In genomic region chr5:1734271-1734907, GRCh38 we compare ENCODE assay signal across 25 cellular contexts.
DNase-seq lines count a peak whose midpoint lies in the region; ATAC-seq and TF ChIP-seq lines count a peak whose summit lies in the region.
"Had no signal": no experiment of that assay in that cellular context is flagged by ENCODE, and none has a peak within 500 bp of the region (broad histone marks: within the 10 kb centered on the region; RNA-seq: fewer than 3 reads in every experiment).

No MANE protein-coding gene starts in this region.

- H3K4me2 ChIP-seq in H9 (ENCODE audit: insufficient read depth, insufficient read length, low read length), result no peak overlapping the region
- H3K4me2 ChIP-seq: BLaER1 treated with 17β-estradiol and CSF1 and Interleukin-3, amounts not matched to agents 10 nM and 100 nM had no signal

- H3K4me3 ChIP-seq in lung (no peak overlapping the region), upper lobe of right lung (no peak overlapping the region)
- H3K4me3 ChIP-seq: BLaER1 treated with 17β-estradiol and CSF1 and Interleukin-3, amounts not matched to agents 10 nM and 100 nM; body of pancreas; left ventricle myocardium inferior; skin epidermis had no signal

- H3K23ac ChIP-seq in H9 (ENCODE audit: insufficient read length, low read depth, low read length), result no peak overlapping the region

- no peak overlapping the region for H2BK5ac ChIP-seq in H9 (ENCODE audit: insufficient read length, low read length)

- no peaks in the 10 kb centered on the region for H3K79me2 ChIP-seq in H9 (ENCODE audit: insufficient read depth, low read length)

- no peak overlapping the region for H4K5ac ChIP-seq in H9 (ENCODE audit: insufficient read length, low read depth, low read length)

- 81 to 86% methylated on average over 17 to 18 of the region's 18 CpGs for WGBS in lung, 2 donors
- WGBS in H9 (ENCODE audit: extremely low coverage, insufficient read length, low lambda C conversion rate), result no CpG with 5 or more reads among the region's 18 CpGs

- TF ChIP-seq CTCF in lung (IDR thresholded peaks at IDR 0.05; ENCODE audit: control extremely low read depth, extremely low read depth) (no peak), upper lobe of right lung (IDR thresholded peaks at IDR 0.05) (no peak), H9 (conservative IDR thresholded peaks at IDR 0.05) (no peak)

- no peaks in the 10 kb centered on the region for H3K79me1 ChIP-seq in H9 (ENCODE audit: insufficient read depth, low read depth, low read length, poor library complexity, severe bottlenecking)

- no peaks in the 10 kb centered on the region for H3K4me1 Mint-ChIP-seq in activated naive CD4-positive, alpha-beta T cell treated with anti-CD3 and anti-CD28 coated beads, Interleukin-2, amount 10 ng/mL, durations not matched to agents 7 days and 5 days
- peaks cover 3 to 6% of the 10 kb centered on the region in 2 experiments; a peak in 3 of 4 replicates for H3K4me1 Mint-ChIP-seq in H9
- H3K4me1 Mint-ChIP-seq: stimulated activated effector memory CD8-positive, alpha-beta T cell treated with anti-CD3 and anti-CD28 coated beads, Interleukin-12 subunit alpha, Interleukin-12 subunit beta, amount 100 ng/mL, for 72 hours; T-helper 17 cell had no signal

- H3T11ph ChIP-seq in H9 (ENCODE audit: low read length), result no peak overlapping the region

- H3K9me3 ChIP-seq in lung (ENCODE audit: control insufficient read depth in 2 of 2, insufficient read depth in 1 of 2, low read length in 1 of 2) (no peaks in the 10 kb centered on the region), upper lobe of right lung (no peaks in the 10 kb centered on the region), H9 (ENCODE audit: control insufficient read depth, low read depth, low read length) (no peaks in the 10 kb centered on the region)
- H3K9me3 ChIP-seq: body of pancreas had no signal

- no peak overlapping the region for H3K4ac ChIP-seq in H9 (ENCODE audit: low read depth, low read length)

- no peak overlapping the region for H3K18ac ChIP-seq in H9 (ENCODE audit: insufficient read length, low read depth, low read length)

- H3K36me3 ChIP-seq in lung (ENCODE audit: control insufficient read depth in 2 of 2, insufficient read depth in 2 of 2, low read length in 2 of 2) (no peaks in the 10 kb centered on the region), upper lobe of right lung (no peaks in the 10 kb centered on the region)
- H3K36me3 ChIP-seq: BLaER1 treated with 17β-estradiol and CSF1 and Interleukin-3, amounts not matched to agents 10 nM and 100 nM; left ventricle myocardium inferior had no signal

- no peak overlapping the region for H2BK120ac ChIP-seq in H9 (ENCODE audit: low read depth, low read length, poor library complexity, severe bottlenecking)

- no peaks in the 10 kb centered on the region for H3K4me1 ChIP-seq in lung (ENCODE audit: control insufficient read depth in 2 of 2, insufficient read depth in 2 of 2, low read length in 2 of 2)
- no peaks in the 10 kb centered on the region for H3K4me1 ChIP-seq in upper lobe of right lung
- no peaks in the 10 kb centered on the region for H3K4me1 ChIP-seq in H9 (ENCODE audit: insufficient read depth, low read length)
- H3K4me1 ChIP-seq: body of pancreas, Caco-2, foreskin keratinocyte, left ventricle myocardium inferior had no signal

- H4K20me1 ChIP-seq in H9 (ENCODE audit: control insufficient read depth, insufficient read depth, insufficient read length), result no peaks in the 10 kb centered on the region

- H3K14ac ChIP-seq in H9 (ENCODE audit: insufficient read depth, low read length), result no peak overlapping the region; the same call in 1 of the 2 replicates

- H3K27me3 ChIP-seq in lung (ENCODE audit: control insufficient read depth, insufficient read depth) (no peaks in the 10 kb centered on the region), upper lobe of right lung (peaks cover 14% of the 10 kb centered on the region), H9 (ENCODE audit: insufficient read depth, low read length) (no peaks in the 10 kb centered on the region)
- H3K27me3 ChIP-seq: BLaER1 treated with 17β-estradiol and CSF1 and Interleukin-3, amounts not matched to agents 10 nM and 100 nM; body of pancreas; foreskin keratinocyte had no signal

- no peak overlapping the region for H2AFZ ChIP-seq in H9 (ENCODE audit: low read length)

- H3K4me3 Mint-ChIP-seq in activated naive CD4-positive, alpha-beta T cell treated with anti-CD3 and anti-CD28 coated beads, Interleukin-2, amount 10 ng/mL, durations not matched to agents 7 days and 5 days, result no peak overlapping the region
- H3K4me3 Mint-ChIP-seq in H9, result no peak overlapping the region
- H3K4me3 Mint-ChIP-seq: stimulated activated effector memory CD8-positive, alpha-beta T cell treated with anti-CD3 and anti-CD28 coated beads, Interleukin-12 subunit alpha, Interleukin-12 subunit beta, amount 100 ng/mL, for 72 hours; T-helper 17 cell had no signal

- no peak overlapping the region for H3K56ac ChIP-seq in H9 (ENCODE audit: insufficient read length, low read depth, low read length)

- H4K8ac ChIP-seq in H9 (replicated peaks; ENCODE audit: insufficient read length, low read depth, low read length), result no peak overlapping the region

- intact Hi-C loops in upper lobe of right lung (cut with DNase I), result no loop called here

- H3K27ac ChIP-seq in lung (ENCODE audit: low read depth in 1 of 2, low read length in 1 of 2) (no peak overlapping the region), upper lobe of right lung (no peak overlapping the region), H9 (ENCODE audit: insufficient read length, low read depth, low read length) (no peak overlapping the region)
- H3K27ac ChIP-seq: BLaER1 treated with 17β-estradiol and CSF1 and Interleukin-3, amounts not matched to agents 10 nM and 100 nM; body of pancreas; foreskin keratinocyte; left ventricle myocardium inferior; skin epidermis had no signal

- H2BK15ac ChIP-seq in H9 (ENCODE audit: low read depth, low read length), result no peak overlapping the region

- H3K9me3 Mint-ChIP-seq in activated naive CD4-positive, alpha-beta T cell treated with anti-CD3 and anti-CD28 coated beads, Interleukin-2, amount 10 ng/mL, durations not matched to agents 7 days and 5 days, result no peaks in the 10 kb centered on the region
- H3K9me3 Mint-ChIP-seq in H9, result peaks cover 3 to 5% of the 10 kb centered on the region in 2 experiments
- H3K9me3 Mint-ChIP-seq: stimulated activated effector memory CD8-positive, alpha-beta T cell treated with anti-CD3 and anti-CD28 coated beads, Interleukin-12 subunit alpha, Interleukin-12 subunit beta, amount 100 ng/mL, for 72 hours had no signal

- peak; percentile 14 for DNase-seq in activated naive CD4-positive, alpha-beta T cell treated with anti-CD3 and anti-CD28 coated beads, Interleukin-2, amount 10 ng/mL, durations not matched to agents 7 days and 5 days
- DNase-seq in activated naive CD4-positive, alpha-beta T cell treated with anti-CD3 and anti-CD28 coated beads, Interleukin-2, amount 50 U/mL, for 16 hours, result no peak
- DNase-seq in RPMI8226, result peak; percentile 80
- peak; percentile 27 for DNase-seq in lung (ENCODE audit: low spot score)
- DNase-seq in upper lobe of right lung, result peak; percentile 57
- no peak for DNase-seq in hippocampal formation (lab: John Stamatoyannopoulos, UW)
- DNase-seq in H9, result no peak
- no peak for DNase-seq in NCI-H1436 treated with DMSO at 0.1 percent for 48 hours (lab: John Stamatoyannopoulos, UW)
- DNase-seq: activated CD4-positive, alpha-beta T cell treated with anti-CD3 and anti-CD28 coated beads for 48 hours; activated gamma-delta T cell treated with Interleukin-2 at 50 U/mL for 16 hours; body of pancreas; Caco-2; DND-41; effector memory CD4-positive, alpha-beta T cell; foreskin keratinocyte; Kasumi-1; left ventricle myocardium inferior; NCI-H1930; NCI-H2227 treated with DMSO at 0.1 percent for 48 hours; stimulated activated CD4-positive, alpha-beta T cell treated with anti-CD3 and anti-CD28 coated beads, Interleukin-2, amount 100 ng/mL, for 24 hours; T-helper 17 cell had no signal

- no peak for ATAC-seq in lung (ENCODE audit: insufficient read depth, low FRiP score)
- no peak for ATAC-seq in upper lobe of right lung
- ATAC-seq: body of pancreas; esophagus mucosa; foreskin keratinocyte; stimulated activated effector memory CD8-positive, alpha-beta T cell treated with anti-CD3 and anti-CD28 coated beads, Interleukin-12 subunit alpha, Interleukin-12 subunit beta, amount 100 ng/mL, for 72 hours; T-helper 17 cell had no signal

- no peak overlapping the region for H3K9ac ChIP-seq in H9 (ENCODE audit: extremely low read depth, insufficient read length, low read length)
- H3K9ac ChIP-seq: BLaER1 treated with 17β-estradiol and CSF1 and Interleukin-3, amounts not matched to agents 10 nM and 100 nM had no signal

- no peaks in the 10 kb centered on the region for H3K23me2 ChIP-seq in H9 (ENCODE audit: insufficient read length, low read depth, low read length, poor library complexity, severe bottlenecking)

- no peak overlapping the region for H3K27ac Mint-ChIP-seq in activated naive CD4-positive, alpha-beta T cell treated with anti-CD3 and anti-CD28 coated beads, Interleukin-2, amount 10 ng/mL, durations not matched to agents 7 days and 5 days
- H3K27ac Mint-ChIP-seq in H9, result no peak overlapping the region
- H3K27ac Mint-ChIP-seq: stimulated activated effector memory CD8-positive, alpha-beta T cell treated with anti-CD3 and anti-CD28 coated beads, Interleukin-12 subunit alpha, Interleukin-12 subunit beta, amount 100 ng/mL, for 72 hours; T-helper 17 cell had no signal

- H2BK20ac ChIP-seq in H9 (ENCODE audit: low read depth, low read length, poor library complexity, severe bottlenecking), result no peak overlapping the region

- H4K91ac ChIP-seq in H9 (ENCODE audit: insufficient read length, low read depth, low read length), result no peak overlapping the region

- peaks cover 29% of the 10 kb centered on the region for H3K27me3 Mint-ChIP-seq in activated naive CD4-positive, alpha-beta T cell treated with anti-CD3 and anti-CD28 coated beads, Interleukin-2, amount 10 ng/mL, durations not matched to agents 7 days and 5 days
- peaks cover 5% of the 10 kb centered on the region for H3K27me3 Mint-ChIP-seq in H9 (ENCODE audit: low read depth)

- H2AK5ac ChIP-seq in H9 (ENCODE audit: insufficient read length, low read length), result no peak overlapping the region

- H3K36me3 Mint-ChIP-seq in activated naive CD4-positive, alpha-beta T cell treated with anti-CD3 and anti-CD28 coated beads, Interleukin-2, amount 10 ng/mL, durations not matched to agents 7 days and 5 days, result no peaks in the 10 kb centered on the region
- H3K36me3 Mint-ChIP-seq in H9 (ENCODE audit: insufficient read depth in 1 of 3, low read depth in 3 of 3), result no peaks in the 10 kb centered on the region
- H3K36me3 Mint-ChIP-seq: stimulated activated effector memory CD8-positive, alpha-beta T cell treated with anti-CD3 and anti-CD28 coated beads, Interleukin-12 subunit alpha, Interleukin-12 subunit beta, amount 100 ng/mL, for 72 hours had no signal

- CTCF ChIA-PET in activated naive CD4-positive, alpha-beta T cell treated with anti-CD3 and anti-CD28 coated beads, Interleukin-2, amount 10 ng/mL, durations not matched to agents 7 days and 5 days (lab: Charles Lee), result interaction anchor here (0.7 to 1.3 kb wide), 2 partner anchors 9 to 116 kb away, joined by 3 to 4 read pairs; no protein-coding TSS in a partner anchor

- H2BK12ac ChIP-seq in H9 (ENCODE audit: insufficient read length, low read depth, low read length), result no peak overlapping the region

Comparison
In these comparisons a context has a peak if more than half of its experiments do, and no peak if none do; other contexts are left out.
1. DNase-seq: peak in activated naive CD4-positive, alpha-beta T cell treated with anti-CD3 and anti-CD28 coated beads, Interleukin-2, amount 10 ng/mL, durations not matched to agents 7 days and 5 days (single experiment), RPMI8226 (single experiment), lung (single experiment) and upper lobe of right lung (single experiment); none in activated naive CD4-positive, alpha-beta T cell treated with anti-CD3 and anti-CD28 coated beads, Interleukin-2, amount 50 U/mL, for 16 hours (single experiment), hippocampal formation (0 of 2), H9 (single experiment) and NCI-H1436 treated with DMSO at 0.1 percent for 48 hours (single experiment).